Comparison of ENCODE assay signal across 7 cellular contexts in the genomic region with DNA sequence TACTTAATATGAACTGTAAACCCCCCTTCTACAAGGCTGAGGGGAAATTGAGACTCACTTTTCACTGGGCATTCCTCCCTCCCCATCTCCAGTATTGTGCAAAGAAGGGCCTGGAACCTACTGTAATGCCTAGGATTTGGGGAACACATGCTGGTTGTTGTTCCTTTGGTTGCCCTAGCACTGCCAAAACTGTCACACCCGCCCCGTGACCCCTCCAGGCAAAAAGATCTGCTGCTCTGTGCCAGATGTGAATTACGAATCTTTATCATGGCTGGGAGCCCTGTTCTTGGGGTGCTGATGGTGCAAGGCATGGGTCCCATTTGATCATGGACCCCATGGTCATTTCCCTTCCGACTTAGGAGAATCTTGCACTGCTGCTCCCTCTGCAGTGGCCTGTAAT.
DNase-seq lines count a peak whose midpoint lies in the region; ATAC-seq and TF ChIP-seq lines count a peak whose summit lies in the region.

No MANE protein-coding gene starts in this region.

- intact Hi-C loops in left ventricle myocardium inferior (cut with micrococcal nuclease) (loop anchor here (10.0 kb wide), 2 partner anchors 56 to 96 kb away; a partner anchor contains a TSS), prostate gland (cut with DNase I) (no loop called here)

- H3K4me3 Mint-ChIP-seq in activated CD4-positive, alpha-beta memory T cell treated with anti-CD3 and anti-CD28 coated beads, Interleukin-2, amount 10 ng/mL, durations not matched to agents 7 days and 5 days = no peak overlapping the region
- H3K4me3 Mint-ChIP-seq in stimulated activated naive CD8-positive, alpha-beta T cell treated with anti-CD3 and anti-CD28 coated beads, Interleukin-15, amount 100 ng/mL, for 72 hours = peak overlapping the region; percentile 38 to 44

- peak overlapping the region; percentile 75 for H3K27ac ChIP-seq in HL-60 (replicated peaks)
- H3K27ac ChIP-seq in left ventricle myocardium inferior (replicated peaks) = peak overlapping the region; percentile 80
- no peak overlapping the region for H3K27ac ChIP-seq in prostate gland

- H3K36me3 ChIP-seq in left ventricle myocardium inferior (no peaks in the 10 kb centered on the region), prostate gland (no peaks in the 10 kb centered on the region)

- DNase-seq in HL-60 (ENCODE audit: low read depth in 1 of 2, low spot score in 1 of 2) (no peak), left ventricle myocardium inferior (no peak), prostate gland (ENCODE audit: low spot score) (no peak), NCI-H510A (lab: John Stamatoyannopoulos, UW) (no peak)
- DNase-seq in activated CD4-positive, alpha-beta memory T cell treated with anti-CD3 and anti-CD28 coated beads, Interleukin-2, amount 10 ng/mL, durations not matched to agents 7 days and 5 days = no peak
- no peak for DNase-seq in stimulated activated naive CD8-positive, alpha-beta T cell treated with anti-CD3 and anti-CD28 coated beads, Interleukin-15, amount 100 ng/mL, for 72 hours
- no peak for DNase-seq in activated CD4-positive, CD25-positive, alpha-beta regulatory T cell (lab: John Stamatoyannopoulos, UW)

- peaks cover 64% of the 10 kb centered on the region for H3K4me1 ChIP-seq in left ventricle myocardium inferior
- no peaks in the 10 kb centered on the region for H3K4me1 ChIP-seq in prostate gland (replicated peaks)

- H3K9me3 Mint-ChIP-seq in activated CD4-positive, alpha-beta memory T cell treated with anti-CD3 and anti-CD28 coated beads, Interleukin-2, amount 10 ng/mL, durations not matched to agents 7 days and 5 days = peaks cover 13% of the 10 kb centered on the region
- H3K9me3 Mint-ChIP-seq in stimulated activated naive CD8-positive, alpha-beta T cell treated with anti-CD3 and anti-CD28 coated beads, Interleukin-15, amount 100 ng/mL, for 72 hours = peaks cover 7 to 17% of the 10 kb centered on the region in 2 donors

- POLR2A ChIA-PET in activated CD4-positive, alpha-beta memory T cell treated with anti-CD3 and anti-CD28 coated beads, Interleukin-2, amount 10 ng/mL, durations not matched to agents 7 days and 5 days (lab: Charles Lee) = no interaction called here

- H3K9me3 ChIP-seq in left ventricle myocardium inferior (replicated peaks) (no peaks in the 10 kb centered on the region), prostate gland (no peaks in the 10 kb centered on the region)

- CTCF ChIA-PET in activated CD4-positive, alpha-beta memory T cell treated with anti-CD3 and anti-CD28 coated beads, Interleukin-2, amount 10 ng/mL, durations not matched to agents 7 days and 5 days (lab: Charles Lee) = no interaction called here

- H3K4me1 Mint-ChIP-seq in activated CD4-positive, alpha-beta memory T cell treated with anti-CD3 and anti-CD28 coated beads, Interleukin-2, amount 10 ng/mL, durations not matched to agents 7 days and 5 days = peaks cover 54% of the 10 kb centered on the region
- H3K4me1 Mint-ChIP-seq in stimulated activated naive CD8-positive, alpha-beta T cell treated with anti-CD3 and anti-CD28 coated beads, Interleukin-15, amount 100 ng/mL, for 72 hours = peaks cover 82% of the 10 kb centered on the region

- ATAC-seq in stimulated activated naive CD8-positive, alpha-beta T cell treated with anti-CD3 and anti-CD28 coated beads, Interleukin-15, amount 100 ng/mL, for 72 hours = no peak

- H3K4me3 ChIP-seq in HL-60 (replicated peaks; ENCODE audit: insufficient read depth, low read length) = no peak overlapping the region
- H3K4me3 ChIP-seq in left ventricle myocardium inferior = no peak overlapping the region
- no peak overlapping the region for H3K4me3 ChIP-seq in prostate gland

- no peak for TF ChIP-seq POLR2A in prostate gland (IDR thresholded peaks at IDR 0.05)

- 84% methylated on average over 4 of the region's 4 CpGs for WGBS in prostate gland

- no peak for TF ChIP-seq CTCF in HL-60 (IDR thresholded peaks at IDR 0.05; ENCODE audit: insufficient read depth, low read length)
- no peak for TF ChIP-seq CTCF in left ventricle myocardium inferior (IDR thresholded peaks at IDR 0.05; ENCODE audit: borderline replicate concordance)
- no peak for TF ChIP-seq CTCF in prostate gland (IDR thresholded peaks at IDR 0.05)

- H3K27me3 ChIP-seq in HL-60 (ENCODE audit: insufficient read depth, poor library complexity, severe bottlenecking) = no peaks in the 10 kb centered on the region
- H3K27me3 ChIP-seq in left ventricle myocardium inferior (ENCODE audit: low read depth) = no peaks in the 10 kb centered on the region
- no peaks in the 10 kb centered on the region for H3K27me3 ChIP-seq in prostate gland (replicated peaks; ENCODE audit: insufficient read depth)

- H3K27me3 Mint-ChIP-seq in activated CD4-positive, alpha-beta memory T cell treated with anti-CD3 and anti-CD28 coated beads, Interleukin-2, amount 10 ng/mL, durations not matched to agents 7 days and 5 days = peaks cover 3% of the 10 kb centered on the region
- no peaks in the 10 kb centered on the region for H3K27me3 Mint-ChIP-seq in stimulated activated naive CD8-positive, alpha-beta T cell treated with anti-CD3 and anti-CD28 coated beads, Interleukin-15, amount 100 ng/mL, for 72 hours

- H3K27ac Mint-ChIP-seq in activated CD4-positive, alpha-beta memory T cell treated with anti-CD3 and anti-CD28 coated beads, Interleukin-2, amount 10 ng/mL, durations not matched to agents 7 days and 5 days = peak overlapping the region; percentile 93
- peak overlapping the region; percentile 81 to 91 for H3K27ac Mint-ChIP-seq in stimulated activated naive CD8-positive, alpha-beta T cell treated with anti-CD3 and anti-CD28 coated beads, Interleukin-15, amount 100 ng/mL, for 72 hours

- H3K36me3 Mint-ChIP-seq in activated CD4-positive, alpha-beta memory T cell treated with anti-CD3 and anti-CD28 coated beads, Interleukin-2, amount 10 ng/mL, durations not matched to agents 7 days and 5 days (ENCODE audit: low read depth) = peaks cover 38% of the 10 kb centered on the region

Comparison
In these comparisons a context has a peak if more than half of its experiments do, and no peak if none do; other contexts are left out.
1. H3K27ac ChIP-seq: peak in HL-60 (single experiment) and left ventricle myocardium inferior (single experiment); none in prostate gland (0 of 2).